Comparison of ENCODE assay signal across 1 cellular context in the genomic region with DNA sequence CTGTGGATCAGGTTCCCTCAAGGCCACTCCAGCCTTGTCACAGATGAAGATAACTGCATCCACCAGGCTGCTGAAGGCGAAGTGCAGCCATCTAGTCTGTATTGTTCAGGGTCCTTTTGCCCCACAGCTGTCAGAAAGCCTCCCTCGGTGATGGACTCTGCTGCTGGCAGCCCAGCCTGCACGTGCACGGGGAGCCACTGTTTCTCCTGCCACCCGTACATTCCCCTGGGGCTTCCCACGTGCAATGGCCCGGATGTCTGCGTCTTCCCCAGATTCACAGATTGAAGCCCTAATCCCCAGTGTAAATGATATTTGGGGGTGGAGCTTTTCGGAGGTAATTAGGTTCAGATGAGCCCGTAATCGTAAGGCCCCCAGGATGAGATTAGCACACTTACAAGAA.
TF ChIP-seq lines count a peak whose summit lies in the region.

No MANE protein-coding gene starts in this region.

TF ChIP-seq in K562, 482 proteins besides CTCF, POLR2A, EP300 and RAD21:
- TF ChIP-seq, protein P1, sequence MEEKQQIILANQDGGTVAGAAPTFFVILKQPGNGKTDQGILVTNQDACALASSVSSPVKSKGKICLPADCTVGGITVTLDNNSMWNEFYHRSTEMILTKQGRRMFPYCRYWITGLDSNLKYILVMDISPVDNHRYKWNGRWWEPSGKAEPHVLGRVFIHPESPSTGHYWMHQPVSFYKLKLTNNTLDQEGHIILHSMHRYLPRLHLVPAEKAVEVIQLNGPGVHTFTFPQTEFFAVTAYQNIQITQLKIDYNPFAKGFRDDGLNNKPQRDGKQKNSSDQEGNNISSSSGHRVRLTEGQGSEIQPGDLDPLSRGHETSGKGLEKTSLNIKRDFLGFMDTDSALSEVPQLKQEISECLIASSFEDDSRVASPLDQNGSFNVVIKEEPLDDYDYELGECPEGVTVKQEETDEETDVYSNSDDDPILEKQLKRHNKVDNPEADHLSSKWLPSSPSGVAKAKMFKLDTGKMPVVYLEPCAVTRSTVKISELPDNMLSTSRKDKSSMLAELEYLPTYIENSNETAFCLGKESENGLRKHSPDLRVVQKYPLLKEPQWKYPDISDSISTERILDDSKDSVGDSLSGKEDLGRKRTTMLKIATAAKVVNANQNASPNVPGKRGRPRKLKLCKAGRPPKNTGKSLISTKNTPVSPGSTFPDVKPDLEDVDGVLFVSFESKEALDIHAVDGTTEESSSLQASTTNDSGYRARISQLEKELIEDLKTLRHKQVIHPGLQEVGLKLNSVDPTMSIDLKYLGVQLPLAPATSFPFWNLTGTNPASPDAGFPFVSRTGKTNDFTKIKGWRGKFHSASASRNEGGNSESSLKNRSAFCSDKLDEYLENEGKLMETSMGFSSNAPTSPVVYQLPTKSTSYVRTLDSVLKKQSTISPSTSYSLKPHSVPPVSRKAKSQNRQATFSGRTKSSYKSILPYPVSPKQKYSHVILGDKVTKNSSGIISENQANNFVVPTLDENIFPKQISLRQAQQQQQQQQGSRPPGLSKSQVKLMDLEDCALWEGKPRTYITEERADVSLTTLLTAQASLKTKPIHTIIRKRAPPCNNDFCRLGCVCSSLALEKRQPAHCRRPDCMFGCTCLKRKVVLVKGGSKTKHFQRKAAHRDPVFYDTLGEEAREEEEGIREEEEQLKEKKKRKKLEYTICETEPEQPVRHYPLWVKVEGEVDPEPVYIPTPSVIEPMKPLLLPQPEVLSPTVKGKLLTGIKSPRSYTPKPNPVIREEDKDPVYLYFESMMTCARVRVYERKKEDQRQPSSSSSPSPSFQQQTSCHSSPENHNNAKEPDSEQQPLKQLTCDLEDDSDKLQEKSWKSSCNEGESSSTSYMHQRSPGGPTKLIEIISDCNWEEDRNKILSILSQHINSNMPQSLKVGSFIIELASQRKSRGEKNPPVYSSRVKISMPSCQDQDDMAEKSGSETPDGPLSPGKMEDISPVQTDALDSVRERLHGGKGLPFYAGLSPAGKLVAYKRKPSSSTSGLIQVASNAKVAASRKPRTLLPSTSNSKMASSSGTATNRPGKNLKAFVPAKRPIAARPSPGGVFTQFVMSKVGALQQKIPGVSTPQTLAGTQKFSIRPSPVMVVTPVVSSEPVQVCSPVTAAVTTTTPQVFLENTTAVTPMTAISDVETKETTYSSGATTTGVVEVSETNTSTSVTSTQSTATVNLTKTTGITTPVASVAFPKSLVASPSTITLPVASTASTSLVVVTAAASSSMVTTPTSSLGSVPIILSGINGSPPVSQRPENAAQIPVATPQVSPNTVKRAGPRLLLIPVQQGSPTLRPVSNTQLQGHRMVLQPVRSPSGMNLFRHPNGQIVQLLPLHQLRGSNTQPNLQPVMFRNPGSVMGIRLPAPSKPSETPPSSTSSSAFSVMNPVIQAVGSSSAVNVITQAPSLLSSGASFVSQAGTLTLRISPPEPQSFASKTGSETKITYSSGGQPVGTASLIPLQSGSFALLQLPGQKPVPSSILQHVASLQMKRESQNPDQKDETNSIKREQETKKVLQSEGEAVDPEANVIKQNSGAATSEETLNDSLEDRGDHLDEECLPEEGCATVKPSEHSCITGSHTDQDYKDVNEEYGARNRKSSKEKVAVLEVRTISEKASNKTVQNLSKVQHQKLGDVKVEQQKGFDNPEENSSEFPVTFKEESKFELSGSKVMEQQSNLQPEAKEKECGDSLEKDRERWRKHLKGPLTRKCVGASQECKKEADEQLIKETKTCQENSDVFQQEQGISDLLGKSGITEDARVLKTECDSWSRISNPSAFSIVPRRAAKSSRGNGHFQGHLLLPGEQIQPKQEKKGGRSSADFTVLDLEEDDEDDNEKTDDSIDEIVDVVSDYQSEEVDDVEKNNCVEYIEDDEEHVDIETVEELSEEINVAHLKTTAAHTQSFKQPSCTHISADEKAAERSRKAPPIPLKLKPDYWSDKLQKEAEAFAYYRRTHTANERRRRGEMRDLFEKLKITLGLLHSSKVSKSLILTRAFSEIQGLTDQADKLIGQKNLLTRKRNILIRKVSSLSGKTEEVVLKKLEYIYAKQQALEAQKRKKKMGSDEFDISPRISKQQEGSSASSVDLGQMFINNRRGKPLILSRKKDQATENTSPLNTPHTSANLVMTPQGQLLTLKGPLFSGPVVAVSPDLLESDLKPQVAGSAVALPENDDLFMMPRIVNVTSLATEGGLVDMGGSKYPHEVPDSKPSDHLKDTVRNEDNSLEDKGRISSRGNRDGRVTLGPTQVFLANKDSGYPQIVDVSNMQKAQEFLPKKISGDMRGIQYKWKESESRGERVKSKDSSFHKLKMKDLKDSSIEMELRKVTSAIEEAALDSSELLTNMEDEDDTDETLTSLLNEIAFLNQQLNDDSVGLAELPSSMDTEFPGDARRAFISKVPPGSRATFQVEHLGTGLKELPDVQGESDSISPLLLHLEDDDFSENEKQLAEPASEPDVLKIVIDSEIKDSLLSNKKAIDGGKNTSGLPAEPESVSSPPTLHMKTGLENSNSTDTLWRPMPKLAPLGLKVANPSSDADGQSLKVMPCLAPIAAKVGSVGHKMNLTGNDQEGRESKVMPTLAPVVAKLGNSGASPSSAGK (IDR thresholded peaks at IDR 0.05): peak; percentile 37
- TF ChIP-seq BHLHE40 (IDR thresholded peaks at IDR 0.05; ENCODE audit: low read length) (peak; percentile 74), NFYB (IDR thresholded peaks at IDR 0.05; ENCODE audit: extremely low read depth, insufficient read length) (no peak), ZNF589 (CRISPR knock-in tag; IDR thresholded peaks at IDR 0.05; ENCODE audit: low read depth) (no peak), PKNOX1 (IDR thresholded peaks at IDR 0.05) (no peak)
